Comparison of ENCODE assay signal across 1 cellular context in the genomic region with DNA sequence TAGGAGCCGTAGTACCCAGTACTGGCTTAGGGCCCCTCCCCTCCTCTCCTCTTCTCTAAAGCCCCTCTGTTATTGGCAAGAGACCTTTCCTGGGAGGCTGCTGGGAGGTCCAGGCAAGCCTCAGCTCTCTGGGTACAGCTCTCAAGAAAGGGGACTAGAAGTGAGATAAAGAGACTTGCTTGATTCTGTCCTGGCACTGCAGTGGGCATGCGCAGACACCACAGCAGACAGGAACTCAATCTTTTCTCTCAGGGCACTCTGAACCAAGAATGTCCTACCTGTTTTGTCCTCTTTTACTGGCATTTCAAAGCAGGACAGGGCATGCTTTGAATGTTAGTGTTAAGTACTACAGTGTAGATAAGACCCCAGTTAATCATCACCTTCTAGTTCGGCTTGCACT.
TF ChIP-seq lines count a peak whose summit lies in the region.

No MANE protein-coding gene starts in this region.

TF ChIP-seq in GM23338, 12 proteins besides CTCF, POLR2A, EP300 and RAD21 (continued from another document):
- TF ChIP-seq ETS1 (IDR thresholded peaks at IDR 0.05) (no peak), JUNB (IDR thresholded peaks at IDR 0.05; ENCODE audit: unreplicated experiment) (no peak), POLR2AphosphoS5 (IDR thresholded peaks at IDR 0.05; ENCODE audit: low read depth) (no peak), CREB1 (CRISPR knock-in tag; IDR thresholded peaks at IDR 0.05; ENCODE audit: low read depth) (no peak), ZNF114 (CRISPR knock-in tag; IDR thresholded peaks at IDR 0.05) (no peak), EZH2phosphoT487 (IDR thresholded peaks at IDR 0.05; ENCODE audit: unreplicated experiment) (no peak)
- TF ChIP-seq, protein P1, sequence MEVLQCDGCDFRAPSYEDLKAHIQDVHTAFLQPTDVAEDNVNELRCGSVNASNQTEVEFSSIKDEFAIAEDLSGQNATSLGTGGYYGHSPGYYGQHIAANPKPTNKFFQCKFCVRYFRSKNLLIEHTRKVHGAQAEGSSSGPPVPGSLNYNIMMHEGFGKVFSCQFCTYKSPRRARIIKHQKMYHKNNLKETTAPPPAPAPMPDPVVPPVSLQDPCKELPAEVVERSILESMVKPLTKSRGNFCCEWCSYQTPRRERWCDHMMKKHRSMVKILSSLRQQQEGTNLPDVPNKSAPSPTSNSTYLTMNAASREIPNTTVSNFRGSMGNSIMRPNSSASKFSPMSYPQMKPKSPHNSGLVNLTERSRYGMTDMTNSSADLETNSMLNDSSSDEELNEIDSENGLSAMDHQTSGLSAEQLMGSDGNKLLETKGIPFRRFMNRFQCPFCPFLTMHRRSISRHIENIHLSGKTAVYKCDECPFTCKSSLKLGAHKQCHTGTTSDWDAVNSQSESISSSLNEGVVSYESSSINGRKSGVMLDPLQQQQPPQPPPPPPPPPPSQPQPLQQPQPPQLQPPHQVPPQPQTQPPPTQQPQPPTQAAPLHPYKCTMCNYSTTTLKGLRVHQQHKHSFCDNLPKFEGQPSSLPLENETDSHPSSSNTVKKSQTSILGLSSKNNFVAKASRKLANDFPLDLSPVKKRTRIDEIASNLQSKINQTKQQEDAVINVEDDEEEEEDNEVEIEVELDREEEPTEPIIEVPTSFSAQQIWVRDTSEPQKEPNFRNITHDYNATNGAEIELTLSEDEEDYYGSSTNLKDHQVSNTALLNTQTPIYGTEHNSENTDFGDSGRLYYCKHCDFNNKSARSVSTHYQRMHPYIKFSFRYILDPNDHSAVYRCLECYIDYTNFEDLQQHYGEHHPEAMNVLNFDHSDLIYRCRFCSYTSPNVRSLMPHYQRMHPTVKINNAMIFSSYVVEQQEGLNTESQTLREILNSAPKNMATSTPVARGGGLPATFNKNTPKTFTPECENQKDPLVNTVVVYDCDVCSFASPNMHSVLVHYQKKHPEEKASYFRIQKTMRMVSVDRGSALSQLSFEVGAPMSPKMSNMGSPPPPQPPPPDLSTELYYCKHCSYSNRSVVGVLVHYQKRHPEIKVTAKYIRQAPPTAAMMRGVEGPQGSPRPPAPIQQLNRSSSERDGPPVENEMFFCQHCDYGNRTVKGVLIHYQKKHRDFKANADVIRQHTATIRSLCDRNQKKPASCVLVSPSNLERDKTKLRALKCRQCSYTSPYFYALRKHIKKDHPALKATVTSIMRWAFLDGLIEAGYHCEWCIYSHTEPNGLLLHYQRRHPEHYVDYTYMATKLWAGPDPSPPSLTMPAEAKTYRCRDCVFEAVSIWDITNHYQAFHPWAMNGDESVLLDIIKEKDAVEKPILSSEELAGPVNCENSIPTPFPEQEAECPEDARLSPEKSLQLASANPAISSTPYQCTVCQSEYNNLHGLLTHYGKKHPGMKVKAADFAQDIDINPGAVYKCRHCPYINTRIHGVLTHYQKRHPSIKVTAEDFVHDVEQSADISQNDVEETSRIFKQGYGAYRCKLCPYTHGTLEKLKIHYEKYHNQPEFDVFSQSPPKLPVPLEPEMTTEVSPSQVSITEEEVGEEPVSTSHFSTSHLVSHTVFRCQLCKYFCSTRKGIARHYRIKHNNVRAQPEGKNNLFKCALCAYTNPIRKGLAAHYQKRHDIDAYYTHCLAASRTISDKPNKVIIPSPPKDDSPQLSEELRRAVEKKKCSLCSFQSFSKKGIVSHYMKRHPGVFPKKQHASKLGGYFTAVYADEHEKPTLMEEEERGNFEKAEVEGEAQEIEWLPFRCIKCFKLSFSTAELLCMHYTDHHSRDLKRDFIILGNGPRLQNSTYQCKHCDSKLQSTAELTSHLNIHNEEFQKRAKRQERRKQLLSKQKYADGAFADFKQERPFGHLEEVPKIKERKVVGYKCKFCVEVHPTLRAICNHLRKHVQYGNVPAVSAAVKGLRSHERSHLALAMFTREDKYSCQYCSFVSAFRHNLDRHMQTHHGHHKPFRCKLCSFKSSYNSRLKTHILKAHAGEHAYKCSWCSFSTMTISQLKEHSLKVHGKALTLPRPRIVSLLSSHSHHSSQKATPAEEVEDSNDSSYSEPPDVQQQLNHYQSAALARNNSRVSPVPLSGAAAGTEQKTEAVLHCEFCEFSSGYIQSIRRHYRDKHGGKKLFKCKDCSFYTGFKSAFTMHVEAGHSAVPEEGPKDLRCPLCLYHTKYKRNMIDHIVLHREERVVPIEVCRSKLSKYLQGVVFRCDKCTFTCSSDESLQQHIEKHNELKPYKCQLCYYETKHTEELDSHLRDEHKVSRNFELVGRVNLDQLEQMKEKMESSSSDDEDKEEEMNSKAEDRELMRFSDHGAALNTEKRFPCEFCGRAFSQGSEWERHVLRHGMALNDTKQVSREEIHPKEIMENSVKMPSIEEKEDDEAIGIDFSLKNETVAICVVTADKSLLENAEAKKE (CRISPR knock-in tag; IDR thresholded peaks at IDR 0.05): no peak
